19 cellular contexts compared by ENCODE assay signal in the genomic region with DNA sequence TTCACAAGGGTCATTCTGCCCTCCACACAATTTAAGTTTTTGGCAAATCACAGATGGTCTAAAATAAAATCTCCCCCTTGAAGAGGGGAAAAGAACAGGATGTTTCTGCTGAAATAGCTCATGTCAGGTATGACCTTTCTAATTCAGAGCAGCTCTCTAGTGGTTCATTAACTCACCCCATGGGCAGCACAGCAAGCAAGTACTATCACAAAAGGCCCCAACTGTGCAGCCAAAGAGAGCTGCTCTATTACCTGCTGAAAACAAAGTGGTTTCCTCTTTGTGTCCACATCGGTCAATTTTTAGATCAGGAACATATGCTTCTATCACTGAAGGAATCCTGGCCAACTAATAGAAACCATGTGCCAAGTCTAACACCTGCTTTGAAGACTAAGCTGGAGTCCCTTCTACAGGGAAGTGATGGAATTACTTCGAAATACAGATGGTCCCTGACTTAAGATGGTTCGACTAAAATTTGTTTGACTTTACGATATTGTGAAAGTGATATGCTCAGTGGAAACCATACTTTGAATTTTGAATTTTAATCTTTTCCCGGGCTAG.
A peak's percentile ranks its signal among the peaks of the same experiment; 100 is the strongest.
DNase-seq lines count a peak whose midpoint lies in the region; ATAC-seq and TF ChIP-seq lines count a peak whose summit lies in the region.
"Had no signal": no experiment of that assay in that cellular context is flagged by ENCODE, and none has a peak within 500 bp of the region (broad histone marks: within the 10 kb centered on the region; RNA-seq: fewer than 3 reads in every experiment).

No MANE protein-coding gene starts in this region.

- ATAC-seq in HG03571 (IDR thresholded peaks at IDR 0.05; ENCODE audit: unreplicated experiment): no peak
- ATAC-seq: A549, HepG2, Panc1 had no signal

- TF ChIP-seq CTCF in H9 (conservative IDR thresholded peaks at IDR 0.05): no peak
- no peak for TF ChIP-seq CTCF in uterus (IDR thresholded peaks at IDR 0.05)

- H3K4me3 Mint-ChIP-seq in H9: no peak overlapping the region
- H3K4me3 Mint-ChIP-seq: CD4-positive, alpha-beta T cell; T-helper 1 cell treated with Interleukin-12 subunit alpha and Interleukin-12 subunit beta and Interleukin-4 antibody, amounts not matched to agents 30 μg/mL and 1 μg/mL, for 36 hours had no signal

- H3K79me2 ChIP-seq in H9 (ENCODE audit: insufficient read depth, low read length): no peaks in the 10 kb centered on the region

- peaks cover 69% of the 10 kb centered on the region for H3K27me3 Mint-ChIP-seq in H9 (ENCODE audit: low read depth)
- H3K27me3 Mint-ChIP-seq: CD4-positive, alpha-beta T cell had no signal

- H3K27ac Mint-ChIP-seq in H9: no peak overlapping the region
- H3K27ac Mint-ChIP-seq: CD4-positive, alpha-beta T cell; T-helper 1 cell treated with Interleukin-12 subunit alpha and Interleukin-12 subunit beta and Interleukin-4 antibody, amounts not matched to agents 30 μg/mL and 1 μg/mL, for 36 hours had no signal

- H3K4ac ChIP-seq in H9 (ENCODE audit: low read depth, low read length): no peak overlapping the region

- no peak overlapping the region for H3K18ac ChIP-seq in H9 (ENCODE audit: insufficient read length, low read depth, low read length)

- TF ChIP-seq POLR2A in uterus (IDR thresholded peaks at IDR 0.05): no peak

- no peak overlapping the region for H2AK5ac ChIP-seq in H9 (ENCODE audit: insufficient read length, low read length)

- no peak overlapping the region for H4K5ac ChIP-seq in H9 (ENCODE audit: insufficient read length, low read depth, low read length)

- H3K36me3 ChIP-seq in uterus: no peaks in the 10 kb centered on the region
- H3K36me3 ChIP-seq: SJCRH30 had no signal

- H3K4me1 ChIP-seq in H9 (ENCODE audit: insufficient read depth, low read length) (peaks cover 9% of the 10 kb centered on the region; the same call in 1 of the 2 replicates), uterus (no peaks in the 10 kb centered on the region)
- H3K4me1 ChIP-seq: A549 had no signal

- no peak overlapping the region for H2BK12ac ChIP-seq in H9 (ENCODE audit: insufficient read length, low read depth, low read length)

- H2BK15ac ChIP-seq in H9 (ENCODE audit: low read depth, low read length): no peak overlapping the region

- H3K9me3 Mint-ChIP-seq in H9: no peaks in the 10 kb centered on the region; a peak in 1 of 5 replicates
- H3K9me3 Mint-ChIP-seq: CD4-positive, alpha-beta T cell; T-helper 1 cell treated with Interleukin-12 subunit alpha and Interleukin-12 subunit beta and Interleukin-4 antibody, amounts not matched to agents 30 μg/mL and 1 μg/mL, for 36 hours had no signal

- H3K4me3 ChIP-seq in uterus: no peak overlapping the region
- H3K4me3 ChIP-seq: A549, SJCRH30 had no signal

- no peaks in the 10 kb centered on the region for H3K23me2 ChIP-seq in H9 (ENCODE audit: insufficient read length, low read depth, low read length, poor library complexity, severe bottlenecking)

- H3K27me3 ChIP-seq in H9 (ENCODE audit: insufficient read depth, low read length) (no peaks in the 10 kb centered on the region), uterus (no peaks in the 10 kb centered on the region)
- H3K27me3 ChIP-seq: SJCRH30 had no signal

- no peak overlapping the region for H4K8ac ChIP-seq in H9 (replicated peaks; ENCODE audit: insufficient read length, low read depth, low read length)

- H3K4me1 Mint-ChIP-seq in H9: peaks cover 34 to 42% of the 10 kb centered on the region in 2 experiments

- DNase-seq in NCI-H345 (lab: John Stamatoyannopoulos, UW): peak; percentile 24
- no peak for DNase-seq in NCI-H345 treated with DMSO at 0.1 percent for 48 hours (lab: John Stamatoyannopoulos, UW; ENCODE audit: unreplicated experiment)
- DNase-seq in H9: peak; percentile 28
- peak; percentile 32 for DNase-seq in cerebellum (ENCODE audit: low spot score)
- DNase-seq in iPS-NIHi11 (ENCODE audit: low spot score): peak; percentile 17
- DNase-seq in activated CD8-positive, alpha-beta memory T cell treated with anti-CD3 and anti-CD28 coated beads, Interleukin-2, amount 50 U/mL, for 48 hours: no peak
- no peak for DNase-seq in uterus
- DNase-seq: CD4-positive, alpha-beta T cell; KBM-7; NCI-H1105 treated with DMSO at 0.1 percent for 48 hours; NCI-H187; NCI-H2171; NCI-H510A; SJCRH30 had no signal

- no peak overlapping the region for H2BK5ac ChIP-seq in H9 (ENCODE audit: insufficient read length, low read length)

- no peaks in the 10 kb centered on the region for H3K36me3 Mint-ChIP-seq in H9 (ENCODE audit: insufficient read depth in 1 of 3, low read depth in 3 of 3)

- H3K9me3 ChIP-seq in H9 (ENCODE audit: control insufficient read depth, low read depth, low read length) (peaks cover 8% of the 10 kb centered on the region), uterus (no peaks in the 10 kb centered on the region)
- H3K9me3 ChIP-seq: A549, SJCRH30 had no signal

- H2BK20ac ChIP-seq in H9 (ENCODE audit: low read depth, low read length, poor library complexity, severe bottlenecking): no peak overlapping the region

- H4K20me1 ChIP-seq in H9 (ENCODE audit: control insufficient read depth, insufficient read depth, insufficient read length): no peaks in the 10 kb centered on the region

- WGBS in H9 (ENCODE audit: extremely low coverage, insufficient read length, low lambda C conversion rate): no CpG with 5 or more reads among the region's 5 CpGs

- intact Hi-C loops in uterus (cut with DNase I; ENCODE audit: low total_unique reads): no loop called here

- no peak overlapping the region for H3K9ac ChIP-seq in H9 (ENCODE audit: extremely low read depth, insufficient read length, low read length)

- H3K27ac ChIP-seq in H9 (ENCODE audit: insufficient read length, low read depth, low read length) (no peak overlapping the region), uterus (no peak overlapping the region)
- H3K27ac ChIP-seq: A549, SJCRH30 had no signal

- no peaks in the 10 kb centered on the region for H3K79me1 ChIP-seq in H9 (ENCODE audit: insufficient read depth, low read depth, low read length, poor library complexity, severe bottlenecking)

- no peak overlapping the region for H3K56ac ChIP-seq in H9 (ENCODE audit: insufficient read length, low read depth, low read length)

- no peak overlapping the region for H3K14ac ChIP-seq in H9 (ENCODE audit: insufficient read depth, low read length)

- no peak overlapping the region for H2AFZ ChIP-seq in H9 (ENCODE audit: low read length)

- no peak overlapping the region for H4K91ac ChIP-seq in H9 (ENCODE audit: insufficient read length, low read depth, low read length)

- H3K23ac ChIP-seq in H9 (ENCODE audit: insufficient read length, low read depth, low read length): no peak overlapping the region

- H3T11ph ChIP-seq in H9 (ENCODE audit: low read length): no peak overlapping the region

- H2BK120ac ChIP-seq in H9 (ENCODE audit: low read depth, low read length, poor library complexity, severe bottlenecking): no peak overlapping the region

- no peak overlapping the region for H3K4me2 ChIP-seq in H9 (ENCODE audit: insufficient read depth, insufficient read length, low read length)
- H3K4me2 ChIP-seq: A549 had no signal

Comparison
In these comparisons a context has a peak if more than half of its experiments do, and no peak if none do; other contexts are left out.
1. DNase-seq: peak in NCI-H345 (single experiment), H9 (single experiment), cerebellum (single experiment) and iPS-NIHi11 (single experiment); none in NCI-H345 treated with DMSO at 0.1 percent for 48 hours (single experiment), activated CD8-positive, alpha-beta memory T cell treated with anti-CD3 and anti-CD28 coated beads, Interleukin-2, amount 50 U/mL, for 48 hours (single experiment) and uterus (0 of 2).